ENCODE assay signal across 14 cellular contexts in the genomic region with DNA sequence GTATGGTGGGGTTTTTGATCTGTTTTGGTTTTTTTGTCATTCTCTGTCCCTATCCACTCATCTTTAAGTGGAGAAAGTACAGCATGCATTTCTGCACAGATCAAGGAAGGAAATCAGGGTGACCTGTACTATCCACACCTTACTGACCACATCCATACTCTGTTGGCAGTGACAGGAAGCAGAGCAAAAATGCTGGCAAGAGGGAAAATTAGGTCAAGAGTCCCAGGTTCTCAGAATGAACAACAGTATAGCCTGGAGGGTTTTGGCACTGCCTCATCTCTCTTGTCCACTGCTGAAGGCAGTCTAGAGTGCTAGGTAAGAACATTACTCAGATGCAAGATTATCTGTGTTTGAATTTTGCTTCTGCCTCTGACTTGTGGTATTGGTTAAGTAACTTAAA.
DNase-seq lines count a peak whose midpoint lies in the region; ATAC-seq and TF ChIP-seq lines count a peak whose summit lies in the region.
"Had no signal": no experiment of that assay in that cellular context is flagged by ENCODE, and none has a peak within 500 bp of the region (broad histone marks: within the 10 kb centered on the region; RNA-seq: fewer than 3 reads in every experiment).

No MANE protein-coding gene starts in this region.

- TF ChIP-seq CTCF in Loucy (conservative IDR thresholded peaks at IDR 0.05; ENCODE audit: low read length) (no peak), heart right ventricle (IDR thresholded peaks at IDR 0.05) (no peak), transverse colon (IDR thresholded peaks at IDR 0.05) (no peak)

- no peak for TF ChIP-seq POLR2A in transverse colon (IDR thresholded peaks at IDR 0.05)

- H3K9ac ChIP-seq in Loucy (ENCODE audit: low read depth, low read length, poor library complexity, severe bottlenecking) (peak overlapping the region; percentile 24), mesenchymal stem cell (ENCODE audit: low read length) (no peak overlapping the region)

- no peaks in the 10 kb centered on the region for H3F3A ChIP-seq in Loucy (ENCODE audit: low read depth)

- H3K4me3 ChIP-seq in Loucy (ENCODE audit: low read length, poor library complexity, severe bottlenecking) (no peak overlapping the region), mesenchymal stem cell (ENCODE audit: insufficient read depth in 1 of 2, low read depth in 1 of 2, low read length in 2 of 2) (no peak overlapping the region), heart right ventricle (no peak overlapping the region), transverse colon (no peak overlapping the region)
- H3K4me3 ChIP-seq: coronary artery, heart left ventricle, SK-N-MC had no signal

- H3K36me3 Mint-ChIP-seq in central memory CD8-positive, alpha-beta T cell (ENCODE audit: insufficient read depth) = peaks cover 2% of the 10 kb centered on the region

- no peak overlapping the region for H3K4me3 Mint-ChIP-seq in central memory CD8-positive, alpha-beta T cell

- H3K27me3 ChIP-seq in Loucy (ENCODE audit: insufficient read depth, low read length, poor library complexity, severe bottlenecking) (no peaks in the 10 kb centered on the region), mesenchymal stem cell (ENCODE audit: control insufficient read depth in 1 of 2, insufficient read depth in 1 of 2, low read length in 2 of 2) (no peaks in the 10 kb centered on the region), heart right ventricle (no peaks in the 10 kb centered on the region), transverse colon (no peaks in the 10 kb centered on the region)
- H3K27me3 ChIP-seq: heart left ventricle had no signal

- H2BK5ac ChIP-seq in mesenchymal stem cell (ENCODE audit: low read depth, low read length, poor library complexity, severe bottlenecking) = no peak overlapping the region

- H4K8ac ChIP-seq in mesenchymal stem cell (ENCODE audit: low read length) = no peak overlapping the region

- TF ChIP-seq EP300 in transverse colon (IDR thresholded peaks at IDR 0.05; ENCODE audit: low read depth) = no peak

- H2AFZ ChIP-seq in Loucy (ENCODE audit: low read length) (no peak overlapping the region), mesenchymal stem cell (ENCODE audit: low read depth, low read length) (no peak overlapping the region)

- peaks cover 96% of the 10 kb centered on the region for H3K79me2 ChIP-seq in Loucy (ENCODE audit: insufficient read depth, low read length)

- H3K9me3 ChIP-seq in Loucy (ENCODE audit: insufficient read depth, low read depth, low read length) (no peaks in the 10 kb centered on the region), mesenchymal stem cell (ENCODE audit: control insufficient read depth, low read length) (no peaks in the 10 kb centered on the region), heart right ventricle (no peaks in the 10 kb centered on the region), transverse colon (no peaks in the 10 kb centered on the region)
- H3K9me3 ChIP-seq: heart left ventricle had no signal

- DNase-seq in G401 (ENCODE audit: low spot score) (peak; percentile 66), mesenchymal stem cell (peak; percentile 38), cortex of kidney (lab: John Stamatoyannopoulos, UW) (no peak), heart right ventricle (no peak), transverse colon (no peak)
- DNase-seq in central memory CD8-positive, alpha-beta T cell (ENCODE audit: low spot score in 2 of 2) = no peak
- DNase-seq: activated CD4-positive, alpha-beta T cell treated with anti-CD3 and anti-CD28 coated beads for 4 hours; activated gamma-delta T cell; heart left ventricle; NCI-H510A had no signal

- in situ Hi-C loops in G401 (cut with HindIII; ENCODE audit: low sequenced_read_pairs) (no loop called here), transverse colon (cut with MboI; ENCODE audit: low pct_ligation_motif_present in 1 of 4, low pct_unique_long_range_greater_than_20kb in 1 of 4, low sequenced_read_pairs in 3 of 4) (no loop called here)

- H3K9me3 Mint-ChIP-seq in central memory CD8-positive, alpha-beta T cell = no peaks in the 10 kb centered on the region

- H2BK15ac ChIP-seq in mesenchymal stem cell (ENCODE audit: low read depth, poor library complexity, severe bottlenecking) = no peak overlapping the region

- H3K36me3 ChIP-seq in Loucy (ENCODE audit: insufficient read depth, low read length) (peaks cover 8% of the 10 kb centered on the region), mesenchymal stem cell (ENCODE audit: control insufficient read depth in 1 of 2, insufficient read depth in 2 of 2, low read depth in 1 of 2, low read length in 2 of 2) (no peaks in the 10 kb centered on the region), heart right ventricle (no peaks in the 10 kb centered on the region), transverse colon (no peaks in the 10 kb centered on the region)
- H3K36me3 ChIP-seq: heart left ventricle had no signal

- H3K27ac ChIP-seq in mesenchymal stem cell (ENCODE audit: low read length, poor library complexity, severe bottlenecking) (no peak overlapping the region), heart right ventricle (no peak overlapping the region), transverse colon (no peak overlapping the region)
- H3K27ac ChIP-seq: coronary artery, heart left ventricle, SK-N-MC had no signal

- H3K23ac ChIP-seq in mesenchymal stem cell (ENCODE audit: low read length in 2 of 2) = no peak overlapping the region

- no peak overlapping the region for H2BK12ac ChIP-seq in mesenchymal stem cell (ENCODE audit: low read length in 2 of 2)

- H3K18ac ChIP-seq in mesenchymal stem cell (ENCODE audit: low read depth in 1 of 2, low read length in 2 of 2) = no peak overlapping the region

- H2AK5ac ChIP-seq in mesenchymal stem cell (ENCODE audit: low read length, severe bottlenecking) = no peak overlapping the region

- peaks cover 10% of the 10 kb centered on the region for H3K79me1 ChIP-seq in mesenchymal stem cell (replicated peaks; ENCODE audit: low read length, poor library complexity, severe bottlenecking)

- no peak overlapping the region for H4K91ac ChIP-seq in mesenchymal stem cell (ENCODE audit: low read length)

- intact Hi-C loops in heart right ventricle (cut with DNase I) (loop anchor here in 3 of 10 donors (10.0 kb wide), 2 partner anchors 53 to 73 kb away; a partner anchor contains a TSS), transverse colon (cut with DNase I; ENCODE audit: low total_unique reads) (no loop called here)

- H3K9me2 ChIP-seq in Loucy (replicated peaks; ENCODE audit: low read depth, low read length) = no peaks in the 10 kb centered on the region

- peak overlapping the region; percentile 21 for H3K27ac Mint-ChIP-seq in central memory CD8-positive, alpha-beta T cell (ENCODE audit: low read depth)

- no peak overlapping the region for H3K14ac ChIP-seq in mesenchymal stem cell (ENCODE audit: low read length in 2 of 2)

- H3K4me1 Mint-ChIP-seq in central memory CD8-positive, alpha-beta T cell = peaks cover 38% of the 10 kb centered on the region

- no peak overlapping the region for H2BK120ac ChIP-seq in mesenchymal stem cell (ENCODE audit: low read depth, low read length)

- no peaks in the 10 kb centered on the region for H3K27me3 Mint-ChIP-seq in central memory CD8-positive, alpha-beta T cell

- peaks cover 11% of the 10 kb centered on the region for H4K20me1 ChIP-seq in Loucy (ENCODE audit: insufficient read depth, low read length, poor library complexity, severe bottlenecking)

- H3K4ac ChIP-seq in mesenchymal stem cell (ENCODE audit: low read depth in 1 of 2, low read length in 2 of 2) = no peak overlapping the region

- H3K4me1 ChIP-seq in Loucy (ENCODE audit: insufficient read depth, low read length, poor library complexity, severe bottlenecking) = peaks cover 41% of the 10 kb centered on the region
- no peaks in the 10 kb centered on the region for H3K4me1 ChIP-seq in mesenchymal stem cell (ENCODE audit: control insufficient read depth, insufficient read depth, low read depth, low read length)
- H3K4me1 ChIP-seq in heart right ventricle = peaks cover 0 to 22% (median 8%) of the 10 kb centered on the region in 9 donors
- peaks cover 0 to 18% (median 5%) of the 10 kb centered on the region in 4 donors for H3K4me1 ChIP-seq in transverse colon

- no peak for ATAC-seq in central memory CD8-positive, alpha-beta T cell (replicated peaks; ENCODE audit: extremely low read depth, poor library complexity, severe bottlenecking)
- ATAC-seq in heart right ventricle (no peak), HG03354 (IDR thresholded peaks at IDR 0.05; ENCODE audit: poor library complexity, severe bottlenecking, unreplicated experiment) (no peak)
- ATAC-seq: heart left ventricle had no signal

- H3K4me2 ChIP-seq in Loucy (ENCODE audit: low read depth, low read length, poor library complexity, severe bottlenecking) = peak overlapping the region; percentile 45
- no peak overlapping the region for H3K4me2 ChIP-seq in mesenchymal stem cell (ENCODE audit: low read length, poor library complexity, severe bottlenecking)

Comparison
In these comparisons a context has a peak if more than half of its experiments do, and no peak if none do; other contexts are left out.
1. DNase-seq: peak in G401 (single experiment) and mesenchymal stem cell (single experiment); none in central memory CD8-positive, alpha-beta T cell (0 of 2), cortex of kidney (single experiment), heart right ventricle (0 of 2) and transverse colon (single experiment).